8 cellular contexts compared by ENCODE assay signal in the genomic region with DNA sequence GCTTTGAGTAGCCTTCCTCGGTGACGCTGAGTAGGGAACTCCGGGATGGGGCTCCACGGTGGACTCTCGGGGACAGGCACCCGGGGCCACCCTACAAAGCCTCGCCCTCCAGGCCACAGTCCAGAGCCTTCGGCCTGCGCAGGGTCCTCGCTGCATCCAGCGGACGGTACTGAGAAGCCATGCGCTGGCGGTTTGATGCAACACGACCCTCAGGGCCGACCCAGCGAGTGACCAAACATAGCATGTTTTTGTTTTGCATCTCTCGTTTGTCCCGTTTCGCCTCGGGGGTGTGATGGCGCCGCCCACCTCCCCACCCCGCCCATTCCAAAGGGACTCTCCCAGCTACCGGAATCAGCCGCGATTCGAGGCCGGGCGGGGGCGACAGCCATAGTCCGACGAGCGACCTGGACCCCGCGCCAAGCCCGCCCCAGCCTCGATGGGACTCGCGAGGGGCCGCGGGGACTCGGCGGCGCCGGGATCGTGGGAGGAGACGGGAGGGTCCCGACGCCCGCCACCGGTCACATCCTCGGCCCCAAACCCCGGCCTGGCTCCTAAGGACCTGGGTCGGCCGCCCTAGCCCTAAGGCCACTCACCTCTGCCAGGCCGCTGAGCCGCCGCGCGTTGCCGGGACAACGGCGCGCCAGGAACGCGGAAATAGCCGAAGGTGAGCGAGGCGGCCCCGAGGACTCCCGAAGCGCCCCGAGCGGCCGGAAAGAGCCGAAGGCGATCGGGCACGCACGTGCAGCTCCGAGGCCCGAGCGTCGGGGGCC. TPM values are rescaled to one million over a fixed set of nuclear protein-coding genes. Genes with fewer than 3 reads are reported as not detected.
DNase-seq lines count a peak whose midpoint lies in the region; ATAC-seq and TF ChIP-seq lines count a peak whose summit lies in the region.

No MANE protein-coding gene starts in this region.

- H4K20me1 ChIP-seq in IMR-90 (ENCODE audit: insufficient read depth, low read length): peaks cover 12% of the 10 kb centered on the region; the same call in 1 of the 2 replicates

- peak overlapping the region; percentile 22 for H2BK5ac ChIP-seq in IMR-90 (ENCODE audit: low read depth, low read length, poor library complexity, severe bottlenecking)

- peak overlapping the region; percentile 87 to 91; a peak in 3 of 4 replicates for H4K8ac ChIP-seq in IMR-90 (ENCODE audit: low read depth in 2 of 2, low read length in 2 of 2)

- H3K4me2 ChIP-seq in IMR-90 (ENCODE audit: low read depth, low read length): peak overlapping the region; percentile 88

- 2% methylated on average over 32 of the region's 85 CpGs; no CpG with 5 or more reads in 1 of the 2 experiments for WGBS in IMR-90 (ENCODE audit: extremely low coverage in 2 of 2, insufficient read length in 1 of 2), 2 experiments

- in situ Hi-C loops in IMR-90 (cut with MboI; ENCODE audit: low sequenced_read_pairs): no loop called here

- 0 out of 2 replicates have a peak overlapping the region, but pooled peaks have one; percentile 32 for H3K56ac ChIP-seq in IMR-90 (ENCODE audit: extremely low read depth, insufficient read depth, low read length)

- peaks cover 11 to 35% of the 10 kb centered on the region in 2 experiments for H3K79me1 ChIP-seq in IMR-90 (ENCODE audit: low read depth in 1 of 2, low read length in 2 of 2)

- BruUV-seq in IMR-90 (replicated peaks; lab: Mats Ljungman, UMichigan): no TSS peak

- H2BK20ac ChIP-seq in IMR-90 (ENCODE audit: low read depth, low read length): no peak overlapping the region

- H3K9ac ChIP-seq in IMR-90 (ENCODE audit: low read depth, low read length) (peak overlapping the region; percentile 91), mucosa of stomach (ENCODE audit: low read length) (peak overlapping the region; percentile 75)

- H3K27me3 ChIP-seq in BE2C (peaks cover 11% of the 10 kb centered on the region; the same call in 1 of the 2 replicates), IMR-90 (ENCODE audit: control insufficient read depth, insufficient read depth, low read length) (no peaks in the 10 kb centered on the region), Peyer's patch (no peaks in the 10 kb centered on the region), mucosa of stomach (ENCODE audit: control insufficient read depth, insufficient read depth, low read length) (no peaks in the 10 kb centered on the region)

- dilution Hi-C loops in IMR-90 (cut with HindIII; ENCODE audit: low sequenced_read_pairs, unreplicated experiment): no loop called here

- H3K4me1 ChIP-seq in BE2C (no peaks in the 10 kb centered on the region; the same call in 1 of the 2 replicates), IMR-90 (ENCODE audit: control insufficient read depth, insufficient read depth, low read length) (peaks cover 6% of the 10 kb centered on the region; the same call in 1 of the 2 replicates), Peyer's patch (peaks cover 0 to 27% (median 21%) of the 10 kb centered on the region in 4 donors), mucosa of stomach (ENCODE audit: control insufficient read depth, insufficient read depth, low read length) (peaks cover 30% of the 10 kb centered on the region)

- no peak for TF ChIP-seq CTCF in BE2C (IDR thresholded peaks at IDR 0.05; ENCODE audit: low read depth, low read length)
- no peak for TF ChIP-seq CTCF in IMR-90 (conservative IDR thresholded peaks at IDR 0.05; ENCODE audit: low read depth, low read length)
- TF ChIP-seq CTCF in Peyer's patch (IDR thresholded peaks at IDR 0.05): peak in 1 of 6 experiments; percentile 9

- H3K18ac ChIP-seq in IMR-90 (ENCODE audit: low read depth, low read length): peak overlapping the region; percentile 3; the same call in 1 of the 2 replicates

- peaks cover 4% of the 10 kb centered on the region; the same call in 1 of the 2 replicates for H3K9me1 ChIP-seq in IMR-90 (ENCODE audit: insufficient read depth, low read length)

- H4K5ac ChIP-seq in IMR-90 (ENCODE audit: low read depth, low read length): peak overlapping the region; percentile 62

- H3K36me3 ChIP-seq in BE2C (peaks cover 4% of the 10 kb centered on the region), IMR-90 (ENCODE audit: control insufficient read depth, insufficient read depth, low read length) (peaks cover 5% of the 10 kb centered on the region), Peyer's patch (no peaks in the 10 kb centered on the region), mucosa of stomach (ENCODE audit: control insufficient read depth, insufficient read depth, low read length) (peaks cover 4% of the 10 kb centered on the region)

- intact Hi-C loops in IMR-90 (cut with micrococcal nuclease): loop anchor here (5.0 kb wide), 2 partner anchors 97 to 118 kb away; a partner anchor contains a TSS

- peak overlapping the region; percentile 91 for H2AFZ ChIP-seq in IMR-90 (replicated peaks; ENCODE audit: low read length, poor library complexity)

- no peak for TF ChIP-seq RAD21 in IMR-90 (IDR thresholded peaks at IDR 0.05; ENCODE audit: low read length)

- CTCF ChIA-PET in IMR-90 (lab: Yijun Ruan, JAX): no interaction called here

- 0 out of 2 replicates have a peak overlapping the region, but pooled peaks have one; percentile 17 for H2BK120ac ChIP-seq in IMR-90 (ENCODE audit: low read depth, low read length)

- POLR2A ChIA-PET in IMR-90 (lab: Charles Lee; ENCODE audit: unreplicated experiment): no interaction called here

- peak overlapping the region; percentile 78 for H3K4me3 ChIP-seq in BE2C (ENCODE audit: low read depth, low read length)
- H3K4me3 ChIP-seq in IMR-90 (ENCODE audit: insufficient read depth, low read depth, low read length): peak overlapping the region; percentile 73
- peak overlapping the region; percentile 59 to 95 (median 79) for H3K4me3 ChIP-seq in Peyer's patch
- H3K4me3 ChIP-seq in mucosa of stomach (ENCODE audit: low read length): peak overlapping the region; percentile 66

- H2AK9ac ChIP-seq in IMR-90 (replicated peaks; ENCODE audit: low read depth, low read length, poor library complexity): peak overlapping the region; percentile 68

- H3K14ac ChIP-seq in IMR-90 (replicated peaks; ENCODE audit: low read depth, low read length): peak overlapping the region; percentile 82

- H2BK15ac ChIP-seq in IMR-90 (ENCODE audit: low read depth, low read length): no peak overlapping the region

- no peaks in the 10 kb centered on the region for H3K9me3 ChIP-seq in BE2C
- no peaks in the 10 kb centered on the region for H3K9me3 ChIP-seq in IMR-90 (ENCODE audit: control insufficient read depth, insufficient read depth, low read length)
- no peaks in the 10 kb centered on the region for H3K9me3 ChIP-seq in Peyer's patch
- no peaks in the 10 kb centered on the region for H3K9me3 ChIP-seq in mucosa of stomach (ENCODE audit: control insufficient read depth, low read length)

- DNase-seq in BE2C: peak; percentile 94
- DNase-seq in IMR-90: peak; percentile 73
- DNase-seq in Peyer's patch: peak; percentile 79 to 96 (median 96)
- peak; percentile 94 to 95 for DNase-seq in activated T-cell treated with anti-CD3 and anti-CD28 coated beads, Interleukin-2, amount 50 U/mL, for 48 hours
- peak; percentile 86 for DNase-seq in stimulated activated CD8-positive, alpha-beta memory T cell treated with anti-CD3 and anti-CD28 coated beads, Interleukin-4, amount 100 ng/mL, for 24 hours (ENCODE audit: low read depth)

- peak overlapping the region; percentile 70 for H3K4ac ChIP-seq in IMR-90 (ENCODE audit: low read depth, low read length)

- H2AK5ac ChIP-seq in IMR-90 (ENCODE audit: low read depth, low read length): peak overlapping the region; percentile 71

- peak overlapping the region; percentile 84 for H3K23ac ChIP-seq in IMR-90 (ENCODE audit: low read depth, low read length)

- peak overlapping the region; percentile 46; the same call in 1 of the 2 replicates for H4K91ac ChIP-seq in IMR-90 (ENCODE audit: insufficient read depth, low read depth, low read length)

- TF ChIP-seq POLR2A in IMR-90 (IDR thresholded peaks at IDR 0.05; ENCODE audit: low read depth, low read length) (peak; percentile 47; the same call in 1 of the 2 replicates), Peyer's patch (IDR thresholded peaks at IDR 0.05) (no peak)

- peak; percentile 31 for ATAC-seq in GM19455 (IDR thresholded peaks at IDR 0.05; ENCODE audit: unreplicated experiment)
- peak; percentile 69 for ATAC-seq in IMR-90 (ENCODE audit: low read depth)
- peak; percentile 66 for ATAC-seq in esophagus mucosa

- H3K27ac ChIP-seq in IMR-90 (ENCODE audit: insufficient read depth, low read length) (peak overlapping the region; percentile 56), Peyer's patch (peak overlapping the region; percentile 79 to 86 (median 84))

TF ChIP-seq in IMR-90, 13 proteins besides CTCF, POLR2A, EP300 and RAD21 (continues in another document):
- TF ChIP-seq CHD1 (IDR thresholded peaks at IDR 0.05; ENCODE audit: low read depth, low read length) (no peak), MAZ (IDR thresholded peaks at IDR 0.05; ENCODE audit: borderline replicate concordance, low read depth, low read length) (no peak; the same call in 1 of the 2 replicates), NFE2L2 (IDR thresholded peaks at IDR 0.05; ENCODE audit: low read depth, low read length) (no peak), CEBPB (IDR thresholded peaks at IDR 0.05; ENCODE audit: low read depth, low read length) (no peak), RCOR1 (IDR thresholded peaks at IDR 0.05; ENCODE audit: insufficient replicate concordance, low read length) (no peak), MAFK (IDR thresholded peaks at IDR 0.05; ENCODE audit: low read depth, low read length) (no peak)
- TF ChIP-seq, protein P1, sequence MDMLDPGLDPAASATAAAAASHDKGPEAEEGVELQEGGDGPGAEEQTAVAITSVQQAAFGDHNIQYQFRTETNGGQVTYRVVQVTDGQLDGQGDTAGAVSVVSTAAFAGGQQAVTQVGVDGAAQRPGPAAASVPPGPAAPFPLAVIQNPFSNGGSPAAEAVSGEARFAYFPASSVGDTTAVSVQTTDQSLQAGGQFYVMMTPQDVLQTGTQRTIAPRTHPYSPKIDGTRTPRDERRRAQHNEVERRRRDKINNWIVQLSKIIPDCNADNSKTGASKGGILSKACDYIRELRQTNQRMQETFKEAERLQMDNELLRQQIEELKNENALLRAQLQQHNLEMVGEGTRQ (IDR thresholded peaks at IDR 0.05; ENCODE audit: low read depth, low read length): 0 out of 2 replicates have a peak, but pooled peaks have one; percentile 22

RNA-seq across cellular contexts. Expression of a gene that starts 1.6 kb away (rescaled TPM):
- 7.8 TPM for polyA plus RNA-seq in BE2C (2012; ENCODE audit: insufficient read depth, insufficient read length, low read depth)
- total RNA-seq in IMR-90 (2012; rRNA removed) (20.3 and 24.2 TPM in 2 replicates), Peyer's patch (10 to 100 TPM in 3 of 4 donors, 1 to 10 TPM in 1; 7.5 to 21.6 (median 18.4) TPM), esophagus mucosa (8.3 TPM)
- polyA plus RNA-seq in IMR-90 (2012; rRNA removed): 8.4 and 9.2 TPM in 2 replicates
- polyA plus RNA-seq in IMR-90 (2012; cell fraction: cytosol; rRNA removed): 4.7 and 14.6 TPM in 2 replicates
- 41.6 and 56.3 TPM in 2 replicates for polyA plus RNA-seq in IMR-90 (2012; cell fraction: nucleus; rRNA removed; ENCODE audit: low replicate concordance)

RNA-seq across cellular contexts. Expression of a gene that starts 1.9 kb away (rescaled TPM):
- polyA plus RNA-seq in BE2C (2012; ENCODE audit: insufficient read depth, insufficient read length, low read depth): 23.8 TPM
- total RNA-seq in IMR-90 (2012; rRNA removed) (3.2 and 3.9 TPM in 2 replicates), Peyer's patch (10 to 100 TPM; 16.5 to 37.1 (median 20.0) TPM), esophagus mucosa (9.6 TPM)
- polyA plus RNA-seq in IMR-90 (2012; rRNA removed): 11.9 and 12.0 TPM in 2 replicates
- polyA plus RNA-seq in IMR-90 (2012; cell fraction: cytosol; rRNA removed): 5.1 and 9.1 TPM in 2 replicates
- 37.4 and 49.0 TPM in 2 replicates for polyA plus RNA-seq in IMR-90 (2012; cell fraction: nucleus; rRNA removed; ENCODE audit: low replicate concordance)

Comparison
In these comparisons a context has a peak if more than half of its experiments do, and no peak if none do; other contexts are left out.
1. Peak in every context shown above with its lines: DNase-seq, ATAC-seq, H3K4me3 ChIP-seq and H3K27ac ChIP-seq.